8 cellular contexts compared by ENCODE assay signal in genomic region chr13:79541426-79542049, GRCh38.
DNase-seq lines count a peak whose midpoint lies in the region; ATAC-seq, FAIRE-seq and TF ChIP-seq lines count a peak whose summit lies in the region.

No MANE protein-coding gene starts in this region.

- no peaks in the 10 kb centered on the region for H3K27me3 ChIP-seq in upper lobe of left lung

- no peak for TF ChIP-seq EP300 in upper lobe of left lung (IDR thresholded peaks at IDR 0.05)

- no peak for DNase-seq in Right ventricle myocardium superior
- no peak for DNase-seq in left cardiac atrium
- DNase-seq in NCI-H2029 (lab: John Stamatoyannopoulos, UW) = peak; percentile 5
- peak; percentile 68 for DNase-seq in astrocyte of the cerebellum (ENCODE audit: low read depth)
- no peak for DNase-seq in upper lobe of left lung
- no peak for DNase-seq in NCI-H774 (lab: John Stamatoyannopoulos, UW)

- 0 to 2% methylated on average over 1 of the region's 1 CpG for WGBS in upper lobe of left lung, 2 donors

- FAIRE-seq in islet of Langerhans (lab: Jason Lieb, UNC) = peak; percentile 100

- TF ChIP-seq CTCF in astrocyte of the cerebellum (IDR thresholded peaks at IDR 0.05; ENCODE audit: low read depth, low read length, missing control alignments) (peak; percentile 28), upper lobe of left lung (IDR thresholded peaks at IDR 0.05) (peak; percentile 67 to 85 (median 82))

- in situ Hi-C loops in astrocyte of the cerebellum (cut with HindIII; ENCODE audit: low sequenced_read_pairs) = no loop called here

- no peak overlapping the region for H3K4me3 ChIP-seq in astrocyte of the cerebellum (ENCODE audit: low read depth, low read length)
- H3K4me3 ChIP-seq in upper lobe of left lung = no peak overlapping the region

- intact Hi-C loops in Right ventricle myocardium superior (cut with DNase I) = loop anchor here (5.0 kb wide), 1 partner anchor 119 kb away; no protein-coding TSS in a partner anchor
- intact Hi-C loops in left cardiac atrium (cut with DNase I) = loop anchor here (2.0 to 5.0 kb wide), 2 partner anchors 114 to 117 kb away; no protein-coding TSS in a partner anchor

- H3K27ac ChIP-seq in upper lobe of left lung = no peak overlapping the region

- H3K9me3 ChIP-seq in upper lobe of left lung = no peaks in the 10 kb centered on the region

- peak; percentile 57 for ATAC-seq in Right ventricle myocardium superior (ENCODE audit: poor library complexity)
- ATAC-seq in left cardiac atrium = no peak
- peak; percentile 39 for ATAC-seq in HG02610 (IDR thresholded peaks at IDR 0.05; ENCODE audit: unreplicated experiment)
- peak in 1 of 2 donors; percentile 78 for ATAC-seq in upper lobe of left lung (ENCODE audit: low FRiP score in 2 of 2)

- H3K36me3 ChIP-seq in upper lobe of left lung = peaks cover 0 to 7% (median 2%) of the 10 kb centered on the region in 4 donors

- H3K4me1 ChIP-seq in upper lobe of left lung = no peaks in the 10 kb centered on the region

- TF ChIP-seq POLR2A in upper lobe of left lung (IDR thresholded peaks at IDR 0.05) = no peak

Comparison
In these comparisons a context has a peak if more than half of its experiments do, and no peak if none do; other contexts are left out.
1. ATAC-seq: peak in Right ventricle myocardium superior (single experiment) and HG02610 (single experiment); none in left cardiac atrium (0 of 2).
2. DNase-seq: peak in NCI-H2029 (single experiment) and astrocyte of the cerebellum (single experiment); none in Right ventricle myocardium superior (single experiment), left cardiac atrium (single experiment), upper lobe of left lung (0 of 2) and NCI-H774 (single experiment).